In the genomic region with DNA sequence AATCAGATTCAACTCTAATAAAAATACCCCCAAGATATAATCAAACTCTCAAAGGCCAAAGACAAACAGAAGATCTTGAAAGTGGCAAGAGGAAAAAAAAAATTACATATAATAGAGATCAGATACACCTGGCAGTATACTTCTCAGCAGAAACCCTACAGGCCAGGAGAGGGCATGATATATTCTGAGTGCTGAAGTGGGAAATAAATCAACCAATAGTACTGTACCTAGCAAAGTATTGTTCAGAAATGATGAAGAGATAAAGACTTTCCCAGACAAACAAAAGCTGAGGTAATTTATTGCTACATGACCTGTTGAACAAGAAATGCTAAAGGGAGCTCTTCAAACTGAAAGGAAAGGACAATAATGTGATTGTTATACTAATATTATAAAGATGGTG, we compare ENCODE assay signal across 20 cellular contexts.
DNase-seq lines count a peak whose midpoint lies in the region; ATAC-seq and TF ChIP-seq lines count a peak whose summit lies in the region.
"Had no signal": no experiment of that assay in that cellular context is flagged by ENCODE, and none has a peak within 500 bp of the region (broad histone marks: within the 10 kb centered on the region; RNA-seq: fewer than 3 reads in every experiment).

No MANE protein-coding gene starts in this region.

- H3K36me3 Mint-ChIP-seq in endodermal cell (ENCODE audit: low read depth): no peaks in the 10 kb centered on the region
- peaks cover 11% of the 10 kb centered on the region for H3K36me3 Mint-ChIP-seq in natural killer cell
- H3K36me3 Mint-ChIP-seq: CD4-positive, CD25-positive, alpha-beta regulatory T cell; CD8-positive, alpha-beta memory T cell; IgD-negative memory B cell had no signal

- H3K27ac Mint-ChIP-seq in endodermal cell (no peak overlapping the region), natural killer cell (no peak overlapping the region)
- H3K27ac Mint-ChIP-seq: B cell; CD4-positive, CD25-positive, alpha-beta regulatory T cell; CD8-positive, alpha-beta memory T cell; GM23338; HFFc6; IgD-negative memory B cell had no signal

- H3K4me3 Mint-ChIP-seq in endodermal cell: no peak overlapping the region
- H3K4me3 Mint-ChIP-seq in natural killer cell: no peak overlapping the region
- H3K4me3 Mint-ChIP-seq: B cell; CD4-positive, CD25-positive, alpha-beta regulatory T cell; CD8-positive, alpha-beta memory T cell; GM23338; HFFc6 had no signal

- H3K27ac ChIP-seq in endodermal cell (ENCODE audit: low read depth, low read length) (no peak overlapping the region), suprapubic skin (no peak overlapping the region)
- H3K27ac ChIP-seq: BLaER1 treated with 17β-estradiol and CSF1 and Interleukin-3, amounts not matched to agents 10 nM and 100 nM had no signal

- H3K27me3 ChIP-seq in endodermal cell (ENCODE audit: control insufficient read depth, insufficient read depth, low read length, poor library complexity, severe bottlenecking) (no peaks in the 10 kb centered on the region), suprapubic skin (no peaks in the 10 kb centered on the region)
- H3K27me3 ChIP-seq: BLaER1 treated with 17β-estradiol and CSF1 and Interleukin-3, amounts not matched to agents 10 nM and 100 nM had no signal

- TF ChIP-seq POLR2A in suprapubic skin (IDR thresholded peaks at IDR 0.05): no peak

- intact Hi-C loops in natural killer cell (cut with micrococcal nuclease): no loop called here

- H3K9ac ChIP-seq in endodermal cell (ENCODE audit: extremely low read depth, low read length, poor library complexity, severe bottlenecking): no peak overlapping the region
- H3K9ac ChIP-seq: BLaER1 treated with 17β-estradiol and CSF1 and Interleukin-3, amounts not matched to agents 10 nM and 100 nM had no signal

- TF ChIP-seq EP300 in suprapubic skin (IDR thresholded peaks at IDR 0.05): no peak

- H3K36me3 ChIP-seq in endodermal cell (ENCODE audit: control insufficient read depth, insufficient read depth, low read length) (no peaks in the 10 kb centered on the region), suprapubic skin (no peaks in the 10 kb centered on the region)
- H3K36me3 ChIP-seq: BLaER1 treated with 17β-estradiol and CSF1 and Interleukin-3, amounts not matched to agents 10 nM and 100 nM had no signal

- H3K9me3 Mint-ChIP-seq in endodermal cell: peaks cover 6% of the 10 kb centered on the region
- H3K9me3 Mint-ChIP-seq in natural killer cell: peaks cover 9 to 22% of the 10 kb centered on the region in 2 donors

- no peaks in the 10 kb centered on the region for H3K27me3 Mint-ChIP-seq in endodermal cell (ENCODE audit: insufficient read depth)
- H3K27me3 Mint-ChIP-seq in natural killer cell (ENCODE audit: low read depth in 2 of 2): no peaks in the 10 kb centered on the region
- H3K27me3 Mint-ChIP-seq: B cell; CD4-positive, CD25-positive, alpha-beta regulatory T cell; IgD-negative memory B cell had no signal

- peak; percentile 34 for DNase-seq in SIG-M5 treated with dmso at 0.1 percent for 504 hours (lab: John Stamatoyannopoulos, UW; ENCODE audit: unreplicated experiment)
- DNase-seq in SIG-M5 (lab: John Stamatoyannopoulos, UW): no peak
- peak; percentile 10 for DNase-seq in HT-29 (ENCODE audit: low spot score)
- no peak for DNase-seq in endodermal cell
- DNase-seq in natural killer cell: no peak
- no peak for DNase-seq in NCI-H446 (lab: John Stamatoyannopoulos, UW)
- DNase-seq in suprapubic skin (ENCODE audit: low spot score in 2 of 2): no peak
- DNase-seq: CD4-positive, CD25-positive, alpha-beta regulatory T cell; CD8-positive, alpha-beta memory T cell; COR-L47; DMS 273 treated with DMSO at 0.1 percent for 48 hours; DMS79; GDM1; HFFc6 had no signal

- TF ChIP-seq CTCF in endodermal cell (conservative IDR thresholded peaks at IDR 0.05) (peak; percentile 31), natural killer cell (IDR thresholded peaks at IDR 0.05) (no peak), suprapubic skin (IDR thresholded peaks at IDR 0.05) (no peak)

- no peak overlapping the region for H3K4me3 ChIP-seq in endodermal cell (ENCODE audit: low read length)
- H3K4me3 ChIP-seq in suprapubic skin: no peak overlapping the region
- H3K4me3 ChIP-seq: BLaER1 treated with 17β-estradiol and CSF1 and Interleukin-3, amounts not matched to agents 10 nM and 100 nM; GM23338 had no signal

- H3K4me1 ChIP-seq in endodermal cell (ENCODE audit: control insufficient read depth, insufficient read depth, low read length) (peaks cover 5% of the 10 kb centered on the region), suprapubic skin (no peaks in the 10 kb centered on the region)
- H3K4me1 ChIP-seq: BLaER1 treated with 17β-estradiol and CSF1 and Interleukin-3, amounts not matched to agents 10 nM and 100 nM had no signal

- no peak for ATAC-seq in natural killer cell
- ATAC-seq: GM23338, HCT116, HepG2 had no signal

- no peaks in the 10 kb centered on the region for H3K4me1 Mint-ChIP-seq in endodermal cell
- H3K4me1 Mint-ChIP-seq in natural killer cell: no peaks in the 10 kb centered on the region
- H3K4me1 Mint-ChIP-seq: B cell; CD4-positive, CD25-positive, alpha-beta regulatory T cell; CD8-positive, alpha-beta memory T cell; GM23338; IgD-negative memory B cell had no signal

- H3K9me3 ChIP-seq in endodermal cell (ENCODE audit: control insufficient read depth, low read length) (peaks cover 9% of the 10 kb centered on the region), suprapubic skin (peaks cover 17% of the 10 kb centered on the region)

Comparison
In these comparisons a context has a peak if more than half of its experiments do, and no peak if none do; other contexts are left out.
1. DNase-seq: peak in SIG-M5 treated with dmso at 0.1 percent for 504 hours (single experiment) and HT-29 (single experiment); none in SIG-M5 (single experiment), endodermal cell (single experiment), natural killer cell (single experiment), NCI-H446 (0 of 2) and suprapubic skin (0 of 2).